ENCODE assay signal across 8 cellular contexts in genomic region chr11:119585038-119585666, GRCh38.
DNase-seq lines count a peak whose midpoint lies in the region; ATAC-seq, FAIRE-seq and TF ChIP-seq lines count a peak whose summit lies in the region.

No MANE protein-coding gene starts in this region.

- peaks cover 14% of the 10 kb centered on the region for H3K9me3 Mint-ChIP-seq in nephron progenitor cell

- no peak for FAIRE-seq in endothelial cell of umbilical vein (lab: Jason Lieb, UNC)

- POLR2A ChIA-PET in endothelial cell of umbilical vein (lab: Charles Lee) = interaction anchor here (0.5 to 2.2 kb wide), 2 partner anchors 10 to 31 kb away, joined by 5 to 6 read pairs; no protein-coding TSS in a partner anchor

- TF ChIP-seq CTCF in endothelial cell of umbilical vein (IDR thresholded peaks at IDR 0.05; ENCODE audit: extremely low read depth in 1 of 2, insufficient read depth in 1 of 2, low read depth in 1 of 2, low read length in 2 of 2) (no peak), nephron progenitor cell (IDR thresholded peaks at IDR 0.05) (no peak)

- H3K4me2 ChIP-seq in BLaER1 treated with 17β-estradiol and CSF1 and Interleukin-3, amounts not matched to agents 10 nM and 100 nM = peak overlapping the region; percentile 89 to 100 (median 100)
- H3K4me2 ChIP-seq in endothelial cell of umbilical vein (ENCODE audit: insufficient read depth, low read length) = peak overlapping the region; percentile 65

- no peaks in the 10 kb centered on the region; a peak in 1 of 22 replicates for H4K20me1 ChIP-seq in BLaER1 treated with 17β-estradiol and CSF1 and Interleukin-3, amounts not matched to agents 10 nM and 100 nM
- no peaks in the 10 kb centered on the region for H4K20me1 ChIP-seq in endothelial cell of umbilical vein (replicated peaks; ENCODE audit: control insufficient read depth, extremely low read depth, insufficient read depth, low read length)

- H3K4me1 ChIP-seq in BLaER1 treated with 17β-estradiol and CSF1 and Interleukin-3, amounts not matched to agents 10 nM and 100 nM = peaks cover 23 to 29% (median 26%) of the 10 kb centered on the region in 10 experiments; a peak in 19 of 20 replicates
- H3K4me1 ChIP-seq in endothelial cell of umbilical vein (ENCODE audit: control insufficient read depth, extremely low read depth, insufficient read depth, low read length) = peaks cover 7% of the 10 kb centered on the region

- CTCF ChIA-PET in endothelial cell of umbilical vein (lab: Charles Lee) = interaction anchor here (0.7 to 2.0 kb wide), 8 partner anchors 10 to 39 kb away, joined by 3 to 11 read pairs (median 4); no protein-coding TSS in a partner anchor

- H2AFZ ChIP-seq in endothelial cell of umbilical vein (ENCODE audit: low read depth, low read length) = peak overlapping the region; percentile 93

- H3K4me3 ChIP-seq in BLaER1 treated with 17β-estradiol and CSF1 and Interleukin-3, amounts not matched to agents 10 nM and 100 nM = peak overlapping the region; percentile 44 to 68 (median 61)
- peak overlapping the region; percentile 25 to 41 (median 34) for H3K4me3 ChIP-seq in endothelial cell of umbilical vein (replicated peaks in 1 of 3; ENCODE audit: insufficient read depth in 1 of 3, low read depth in 1 of 3, low read length in 3 of 3)

- intact Hi-C loops in endothelial cell of umbilical vein (cut with micrococcal nuclease) = no loop called here

- peak overlapping the region; percentile 85 for H3K4me3 Mint-ChIP-seq in nephron progenitor cell

- no peak for TF ChIP-seq POLR2A in endothelial cell of umbilical vein (IDR thresholded peaks at IDR 0.05; ENCODE audit: low read depth, low read length)

- H3K79me2 ChIP-seq in endothelial cell of umbilical vein (ENCODE audit: control insufficient read depth, insufficient read depth, low read length) = no peaks in the 10 kb centered on the region

- H3K27me3 Mint-ChIP-seq in nephron progenitor cell (ENCODE audit: low read depth, poor library complexity) = peaks cover 79% of the 10 kb centered on the region

- dilution Hi-C loops in endothelial cell of umbilical vein (cut with MboI; ENCODE audit: extremely low pct_ligation_motif_present, low sequenced_read_pairs) = no loop called here

- peak; percentile 16 for DNase-seq in NCI-H2227 treated with DMSO at 0.1 percent for 48 hours (lab: John Stamatoyannopoulos, UW)
- peak; percentile 28 for DNase-seq in endothelial cell of umbilical vein (ENCODE audit: low read depth, low spot score)
- DNase-seq in nephron progenitor cell = peak; percentile 57
- no peak for DNase-seq in stimulated activated CD8-positive, alpha-beta memory T cell treated with anti-CD3 and anti-CD28 coated beads, Interleukin-4, amount 100 ng/mL, for 48 hours

- peaks cover 6% of the 10 kb centered on the region for H3K4me1 Mint-ChIP-seq in nephron progenitor cell

- H3K27ac Mint-ChIP-seq in nephron progenitor cell = no peak overlapping the region

- no peaks in the 10 kb centered on the region for H3K36me3 Mint-ChIP-seq in nephron progenitor cell (ENCODE audit: low read depth)

- no TSS peak for BruUV-seq in endothelial cell of umbilical vein (replicated peaks; lab: Mats Ljungman, UMichigan)

- no peak for ATAC-seq in GM18907 (IDR thresholded peaks at IDR 0.05; ENCODE audit: unreplicated experiment)
- ATAC-seq in HG02798 (IDR thresholded peaks at IDR 0.05; ENCODE audit: poor library complexity, unreplicated experiment) = no peak
- ATAC-seq in GM18909 (IDR thresholded peaks at IDR 0.05; ENCODE audit: poor library complexity, unreplicated experiment) = no peak

- H3K27me3 ChIP-seq in BLaER1 treated with 17β-estradiol and CSF1 and Interleukin-3, amounts not matched to agents 10 nM and 100 nM = peaks cover 11 to 20% (median 15%) of the 10 kb centered on the region in 11 experiments; a peak in 19 of 22 replicates
- H3K27me3 ChIP-seq in endothelial cell of umbilical vein (ENCODE audit: control insufficient read depth in 2 of 2, insufficient read depth in 2 of 2, low read length in 2 of 2) = peaks cover 0 to 4% of the 10 kb centered on the region in 2 experiments

- no peaks in the 10 kb centered on the region for H3K36me3 ChIP-seq in BLaER1 treated with 17β-estradiol and CSF1 and Interleukin-3, amounts not matched to agents 10 nM and 100 nM
- H3K36me3 ChIP-seq in endothelial cell of umbilical vein (ENCODE audit: control insufficient read depth in 2 of 2, extremely low read depth in 1 of 2, insufficient read depth in 2 of 2, low read length in 2 of 2) = no peaks in the 10 kb centered on the region

- peaks cover 0 to 12% (median 7%) of the 10 kb centered on the region in 11 experiments; a peak in 19 of 22 replicates for H3K9me3 ChIP-seq in BLaER1 treated with 17β-estradiol and CSF1 and Interleukin-3, amounts not matched to agents 10 nM and 100 nM (replicated peaks in 1 of 11)
- H3K9me3 ChIP-seq in endothelial cell of umbilical vein (replicated peaks; ENCODE audit: control insufficient read depth, insufficient read depth, low read length) = no peaks in the 10 kb centered on the region

- peak overlapping the region in 9 of 11 experiments; percentile 52 to 75 (median 68); a peak in 18 of 22 replicates for H3K27ac ChIP-seq in BLaER1 treated with 17β-estradiol and CSF1 and Interleukin-3, amounts not matched to agents 10 nM and 100 nM
- no peak overlapping the region for H3K27ac ChIP-seq in endothelial cell of umbilical vein (ENCODE audit: insufficient read depth, low read depth, low read length)

- H3K9me1 ChIP-seq in endothelial cell of umbilical vein (replicated peaks; ENCODE audit: control insufficient read depth, extremely low read depth, insufficient read depth, low read length) = no peaks in the 10 kb centered on the region

- peak overlapping the region; percentile 52 to 75 (median 70); a peak in 21 of 22 replicates for H3K9ac ChIP-seq in BLaER1 treated with 17β-estradiol and CSF1 and Interleukin-3, amounts not matched to agents 10 nM and 100 nM
- peak overlapping the region; percentile 11 for H3K9ac ChIP-seq in endothelial cell of umbilical vein (replicated peaks; ENCODE audit: extremely low read depth, insufficient read depth, low read length)

TF ChIP-seq in endothelial cell of umbilical vein, 7 proteins besides CTCF, POLR2A, EP300 and RAD21:
- no peak for TF ChIP-seq MAX (IDR thresholded peaks at IDR 0.05; ENCODE audit: insufficient read depth, insufficient read length)
